In genomic region chr6:111750753-111751684, GRCh38 we compare ENCODE assay signal across 8 cellular contexts.
DNase-seq lines count a peak whose midpoint lies in the region; ATAC-seq and TF ChIP-seq lines count a peak whose summit lies in the region.

No MANE protein-coding gene starts in this region.

- ATAC-seq in CD8-positive, alpha-beta T cell: peak; percentile 76
- ATAC-seq in GM21528 (IDR thresholded peaks at IDR 0.05; ENCODE audit: low FRiP score, unreplicated experiment): peak; percentile 82

- no TSS peak for BruUV-seq in Caco-2 (replicated peaks; lab: Mats Ljungman, UMichigan)

- peaks cover 97% of the 10 kb centered on the region for H3K4me1 ChIP-seq in CD8-positive, alpha-beta T cell (ENCODE audit: insufficient read depth, low read length)
- H3K4me1 ChIP-seq in skeletal muscle tissue (ENCODE audit: control insufficient read depth in 3 of 3, insufficient read depth in 3 of 3, low read length in 3 of 3): peaks cover 0 to 13% (median 0%) of the 10 kb centered on the region in 3 donors
- H3K4me1 ChIP-seq in Caco-2: no peaks in the 10 kb centered on the region

- no peaks in the 10 kb centered on the region for H3K36me3 ChIP-seq in CD8-positive, alpha-beta T cell (ENCODE audit: insufficient read depth, low read length)
- no peaks in the 10 kb centered on the region for H3K36me3 ChIP-seq in skeletal muscle tissue (ENCODE audit: control insufficient read depth in 3 of 3, insufficient read depth in 3 of 3, low read length in 3 of 3)
- no peaks in the 10 kb centered on the region for H3K36me3 ChIP-seq in Caco-2 (ENCODE audit: control insufficient read depth, insufficient read depth, low read length)

- no peaks in the 10 kb centered on the region for H3K27me3 Mint-ChIP-seq in CD8-positive, alpha-beta T cell (ENCODE audit: low read depth)
- H3K27me3 Mint-ChIP-seq in chondrocyte (ENCODE audit: low read depth): no peaks in the 10 kb centered on the region
- H3K27me3 Mint-ChIP-seq in Caco-2 (ENCODE audit: insufficient read depth, unreplicated experiment): peaks cover 13% of the 10 kb centered on the region

- H3K9me3 Mint-ChIP-seq in CD8-positive, alpha-beta T cell: no peaks in the 10 kb centered on the region
- H3K9me3 Mint-ChIP-seq in chondrocyte (ENCODE audit: low read depth) (no peaks in the 10 kb centered on the region), Caco-2 (ENCODE audit: unreplicated experiment) (no peaks in the 10 kb centered on the region)

- POLR2A ChIA-PET in CD8-positive, alpha-beta T cell (lab: Charles Lee): interaction anchor here (0.6 to 2.7 kb wide), 3 partner anchors 9 to 242 kb away, joined by 3 to 8 read pairs (median 6); no protein-coding TSS in a partner anchor
- POLR2A ChIA-PET in Caco-2 (lab: Charles Lee): no interaction called here

- intact Hi-C loops in CD8-positive, alpha-beta T cell (cut with DNase I, micrococcal nuclease): loop anchor here in 1 of 2 experiments (1.0 to 2.0 kb wide), 2 partner anchors 8 to 14 kb away; no protein-coding TSS in a partner anchor
- intact Hi-C loops in Caco-2 (cut with micrococcal nuclease; ENCODE audit: unreplicated experiment): no loop called here

- peaks cover 64% of the 10 kb centered on the region for H3K36me3 Mint-ChIP-seq in CD8-positive, alpha-beta T cell
- H3K36me3 Mint-ChIP-seq in chondrocyte (ENCODE audit: low read depth): no peaks in the 10 kb centered on the region
- no peaks in the 10 kb centered on the region for H3K36me3 Mint-ChIP-seq in Caco-2 (ENCODE audit: insufficient read depth, unreplicated experiment)

- peak overlapping the region; percentile 53 for H3K4me3 Mint-ChIP-seq in CD8-positive, alpha-beta T cell
- no peak overlapping the region for H3K4me3 Mint-ChIP-seq in chondrocyte (ENCODE audit: unreplicated experiment)
- H3K4me3 Mint-ChIP-seq in Caco-2 (ENCODE audit: unreplicated experiment): no peak overlapping the region

- H3K4me3 ChIP-seq in CD8-positive, alpha-beta T cell (ENCODE audit: low read depth, low read length): peak overlapping the region; percentile 9
- H3K4me3 ChIP-seq in skeletal muscle tissue (ENCODE audit: low read length in 3 of 3) (no peak overlapping the region), Caco-2 (ENCODE audit: low read depth, low read length) (no peak overlapping the region), foreskin fibroblast (ENCODE audit: low read depth in 1 of 2, low read length in 2 of 2) (no peak overlapping the region)

- CTCF ChIA-PET in CD8-positive, alpha-beta T cell (lab: Charles Lee): interaction anchor here (0.6 to 3.2 kb wide), 3 partner anchors 13 to 183 kb away, joined by 3 to 13 read pairs (median 13); no protein-coding TSS in a partner anchor
- CTCF ChIA-PET in Caco-2 (lab: Charles Lee): no interaction called here

- H3K27ac Mint-ChIP-seq in CD8-positive, alpha-beta T cell: peak overlapping the region; percentile 97
- peak overlapping the region; percentile 28 for H3K27ac Mint-ChIP-seq in chondrocyte (ENCODE audit: unreplicated experiment)
- no peak overlapping the region for H3K27ac Mint-ChIP-seq in Caco-2 (ENCODE audit: unreplicated experiment)

- peaks cover 95% of the 10 kb centered on the region for H3K4me1 Mint-ChIP-seq in CD8-positive, alpha-beta T cell (ENCODE audit: low read depth)
- H3K4me1 Mint-ChIP-seq in chondrocyte (ENCODE audit: low read depth) (peaks cover 13% of the 10 kb centered on the region), Caco-2 (ENCODE audit: low read depth, unreplicated experiment) (no peaks in the 10 kb centered on the region)

- no peaks in the 10 kb centered on the region for H3K9me3 ChIP-seq in CD8-positive, alpha-beta T cell (ENCODE audit: low read length)
- H3K9me3 ChIP-seq in skeletal muscle tissue (ENCODE audit: control insufficient read depth in 3 of 3, low read length in 3 of 3) (no peaks in the 10 kb centered on the region), Caco-2 (no peaks in the 10 kb centered on the region)

- peak overlapping the region; percentile 73 for H3K27ac ChIP-seq in CD8-positive, alpha-beta T cell (ENCODE audit: low read depth, low read length)
- H3K27ac ChIP-seq in skeletal muscle tissue (ENCODE audit: low read depth, low read length): peak overlapping the region; percentile 1

- no peak overlapping the region for H3K9ac ChIP-seq in skeletal muscle tissue (ENCODE audit: low read depth in 1 of 3, low read length in 3 of 3)

- H3K27me3 ChIP-seq in CD8-positive, alpha-beta T cell (ENCODE audit: insufficient read depth, low read length): no peaks in the 10 kb centered on the region
- H3K27me3 ChIP-seq in skeletal muscle tissue (ENCODE audit: control insufficient read depth in 3 of 3, insufficient read depth in 3 of 3, low read length in 3 of 3): no peaks in the 10 kb centered on the region
- no peaks in the 10 kb centered on the region for H3K27me3 ChIP-seq in Caco-2 (replicated peaks; ENCODE audit: control insufficient read depth, insufficient read depth, low read length)

- peak in 6 of 7 experiments; percentile 42 to 73 (median 63) for DNase-seq in CD8-positive, alpha-beta T cell
- DNase-seq in LHCN-M2 (ENCODE audit: low read depth) (peak; percentile 66), chondrocyte (ENCODE audit: low spot score) (no peak), Caco-2 (no peak), foreskin fibroblast (no peak), HuH-7 (ENCODE audit: low spot score) (no peak)

- TF ChIP-seq CTCF in CD8-positive, alpha-beta T cell (IDR thresholded peaks at IDR 0.05): no peak
- TF ChIP-seq CTCF in chondrocyte (IDR thresholded peaks at IDR 0.05) (no peak), Caco-2 (IDR thresholded peaks at IDR 0.05; ENCODE audit: insufficient read depth in 1 of 2, low read depth in 1 of 2, low read length in 1 of 2, severe bottlenecking in 1 of 2, unreplicated experiment in 1 of 2) (no peak), foreskin fibroblast (IDR thresholded peaks at IDR 0.05; ENCODE audit: low read depth, low read length) (no peak)

Comparison
In these comparisons a context has a peak if more than half of its experiments do, and no peak if none do; other contexts are left out.
1. DNase-seq: peak in CD8-positive, alpha-beta T cell (6 of 7) and LHCN-M2 (single experiment); none in chondrocyte (single experiment), Caco-2 (0 of 2), foreskin fibroblast (0 of 2) and HuH-7 (single experiment).